1 cellular context compared by ENCODE assay signal in genomic region chr16:30185141-30185682, GRCh38.
TF ChIP-seq lines count a peak whose summit lies in the region.

No MANE protein-coding gene starts in this region.

TF ChIP-seq in H1, 55 proteins besides CTCF, POLR2A, EP300 and RAD21 (continued from another document):
- TF ChIP-seq SUZ12 (IDR thresholded peaks at IDR 0.05; ENCODE audit: low read length) = no peak
- no peak for TF ChIP-seq SP2 (IDR thresholded peaks at IDR 0.05; ENCODE audit: low read length)
- TF ChIP-seq CBX5 (IDR thresholded peaks at IDR 0.05; ENCODE audit: low read depth, low read length) = no peak
- no peak for TF ChIP-seq SIRT6 (IDR thresholded peaks at IDR 0.05; ENCODE audit: low read length)
- TF ChIP-seq RNF2 (IDR thresholded peaks at IDR 0.05; ENCODE audit: borderline replicate concordance, low read depth, low read length, missing control alignments, poor library complexity, severe bottlenecking) = no peak
- no peak for TF ChIP-seq KDM4A (IDR thresholded peaks at IDR 0.05; ENCODE audit: low read depth, low read length, severe bottlenecking)
- no peak for TF ChIP-seq POU5F1 (IDR thresholded peaks at IDR 0.05; ENCODE audit: low read depth, low read length)
- no peak for TF ChIP-seq SP1 (IDR thresholded peaks at IDR 0.05; ENCODE audit: low read depth, low read length)
- no peak for TF ChIP-seq MAFK (IDR thresholded peaks at IDR 0.05; ENCODE audit: low read depth, low read length)
- TF ChIP-seq JUND (IDR thresholded peaks at IDR 0.05; ENCODE audit: low read length) = no peak
- TF ChIP-seq GABPA (IDR thresholded peaks at IDR 0.05; ENCODE audit: borderline replicate concordance, insufficient read depth, low read length) = no peak
TF ChIP-seq in H1: peak in this region for 0.
